In genomic region chr11:67463680-67464410, GRCh38 we compare ENCODE assay signal across 8 cellular contexts. TPM values are rescaled to one million over a fixed set of nuclear protein-coding genes. Genes with fewer than 3 reads are reported as not detected.
DNase-seq lines count a peak whose midpoint lies in the region; ATAC-seq and TF ChIP-seq lines count a peak whose summit lies in the region.

No MANE protein-coding gene starts in this region.

- no CpG with 5 or more reads among the region's 20 CpGs for WGBS in H9 (ENCODE audit: extremely low coverage, insufficient read length, low lambda C conversion rate)
- WGBS in esophagus, 2 donors: 44 to 68% methylated on average over 20 of the region's 20 CpGs

- H2BK5ac ChIP-seq in H9 (ENCODE audit: insufficient read length, low read length): no peak overlapping the region

- H3K56ac ChIP-seq in H9 (ENCODE audit: insufficient read length, low read depth, low read length): no peak overlapping the region

- H3K23ac ChIP-seq in H9 (ENCODE audit: insufficient read length, low read depth, low read length): no peak overlapping the region

- H3K9me3 ChIP-seq in H9 (ENCODE audit: control insufficient read depth, low read depth, low read length) (no peaks in the 10 kb centered on the region), RWPE2 (ENCODE audit: severe bottlenecking) (no peaks in the 10 kb centered on the region), esophagus (ENCODE audit: control insufficient read depth in 2 of 2, insufficient read depth in 1 of 2, low read depth in 1 of 2, low read length in 1 of 2) (no peaks in the 10 kb centered on the region)

- no peak overlapping the region for H3K4ac ChIP-seq in H9 (ENCODE audit: low read depth, low read length)

- H3K27me3 Mint-ChIP-seq in H9 (ENCODE audit: low read depth) (peaks cover 5% of the 10 kb centered on the region), nephron progenitor cell (ENCODE audit: low read depth, poor library complexity) (peaks cover under 1% of the 10 kb centered on the region)

- H2BK20ac ChIP-seq in H9 (ENCODE audit: low read depth, low read length, poor library complexity, severe bottlenecking): no peak overlapping the region

- H3K79me1 ChIP-seq in H9 (ENCODE audit: insufficient read depth, low read depth, low read length, poor library complexity, severe bottlenecking): no peaks in the 10 kb centered on the region

- H2BK120ac ChIP-seq in H9 (ENCODE audit: low read depth, low read length, poor library complexity, severe bottlenecking): no peak overlapping the region

- no peak overlapping the region for H3K9ac ChIP-seq in H9 (ENCODE audit: extremely low read depth, insufficient read length, low read length)

- no peaks in the 10 kb centered on the region; the same call in 1 of the 2 replicates for H3K4me1 ChIP-seq in H9 (ENCODE audit: insufficient read depth, low read length)
- H3K4me1 ChIP-seq in RWPE2 (ENCODE audit: insufficient read depth, poor library complexity, severe bottlenecking): peaks cover 10% of the 10 kb centered on the region
- peaks cover 6 to 25% of the 10 kb centered on the region in 2 donors for H3K4me1 ChIP-seq in esophagus (ENCODE audit: control insufficient read depth in 2 of 2, insufficient read depth in 2 of 2, low read length in 1 of 2)

- no peaks in the 10 kb centered on the region for H3K36me3 ChIP-seq in RWPE2 (ENCODE audit: low read depth)
- H3K36me3 ChIP-seq in esophagus (ENCODE audit: control insufficient read depth in 2 of 2, insufficient read depth in 2 of 2, low read length in 1 of 2): peaks cover 0 to 6% of the 10 kb centered on the region in 2 donors

- no peak overlapping the region for H4K5ac ChIP-seq in H9 (ENCODE audit: insufficient read length, low read depth, low read length)

- no peak overlapping the region for H2AK5ac ChIP-seq in H9 (ENCODE audit: insufficient read length, low read length)

- H4K20me1 ChIP-seq in H9 (ENCODE audit: control insufficient read depth, insufficient read depth, insufficient read length): no peaks in the 10 kb centered on the region

- H3K4me3 Mint-ChIP-seq in H9 (peak overlapping the region; percentile 83 to 86), nephron progenitor cell (peak overlapping the region; percentile 79)

- peaks cover 0 to 4% (median 0%) of the 10 kb centered on the region in 3 experiments; a peak in 2 of 7 replicates for H3K36me3 Mint-ChIP-seq in H9 (ENCODE audit: insufficient read depth in 1 of 3, low read depth in 3 of 3)
- H3K36me3 Mint-ChIP-seq in nephron progenitor cell (ENCODE audit: low read depth): peaks cover 4% of the 10 kb centered on the region

- DNase-seq in H9 (peak; percentile 63), RWPE2 (ENCODE audit: low spot score) (no peak), nephron progenitor cell (no peak), AG08396 (ENCODE audit: low spot score) (no peak), NCI-H1092 (lab: John Stamatoyannopoulos, UW) (no peak), DMS114 treated with DMSO at 0.1 percent for 48 hours (lab: John Stamatoyannopoulos, UW; ENCODE audit: unreplicated experiment) (no peak)

- no peak overlapping the region for H4K91ac ChIP-seq in H9 (ENCODE audit: insufficient read length, low read depth, low read length)

- TF ChIP-seq CTCF in H9 (conservative IDR thresholded peaks at IDR 0.05) (no peak), RWPE2 (IDR thresholded peaks at IDR 0.05; ENCODE audit: poor library complexity, severe bottlenecking) (no peak), nephron progenitor cell (IDR thresholded peaks at IDR 0.05) (no peak)

- H3T11ph ChIP-seq in H9 (ENCODE audit: low read length): no peak overlapping the region

- no peak overlapping the region for H3K27ac ChIP-seq in H9 (ENCODE audit: insufficient read length, low read depth, low read length)
- H3K27ac ChIP-seq in RWPE2 (ENCODE audit: poor library complexity, severe bottlenecking): peak overlapping the region; percentile 76
- H3K27ac ChIP-seq in esophagus (ENCODE audit: low read depth in 2 of 2, low read length in 1 of 2): peak overlapping the region; percentile 92 to 96

- no peak overlapping the region; the same call in 1 of the 2 replicates for H3K14ac ChIP-seq in H9 (ENCODE audit: insufficient read depth, low read length)

- H3K4me2 ChIP-seq in H9 (ENCODE audit: insufficient read depth, insufficient read length, low read length): peak overlapping the region; percentile 49

- H4K8ac ChIP-seq in H9 (replicated peaks; ENCODE audit: insufficient read length, low read depth, low read length): no peak overlapping the region

- H3K27me3 ChIP-seq in H9 (ENCODE audit: insufficient read depth, low read length): no peaks in the 10 kb centered on the region
- H3K27me3 ChIP-seq in RWPE2 (ENCODE audit: insufficient read depth, poor library complexity, severe bottlenecking): no peaks in the 10 kb centered on the region
- no peaks in the 10 kb centered on the region for H3K27me3 ChIP-seq in esophagus (ENCODE audit: control insufficient read depth in 1 of 2, insufficient read depth in 2 of 2, low read length in 2 of 2)

- H3K27ac Mint-ChIP-seq in H9 (no peak overlapping the region), nephron progenitor cell (no peak overlapping the region)

- ATAC-seq in RWPE2 (ENCODE audit: low read depth): peak; percentile 41
- ATAC-seq in GM21717 (IDR thresholded peaks at IDR 0.05; ENCODE audit: unreplicated experiment): no peak

- H3K79me2 ChIP-seq in H9 (ENCODE audit: insufficient read depth, low read length): no peaks in the 10 kb centered on the region

- H2BK15ac ChIP-seq in H9 (ENCODE audit: low read depth, low read length): no peak overlapping the region

- no peaks in the 10 kb centered on the region for H3K9me3 Mint-ChIP-seq in H9
- no peaks in the 10 kb centered on the region for H3K9me3 Mint-ChIP-seq in nephron progenitor cell

- H3K4me3 ChIP-seq in RWPE2 (ENCODE audit: severe bottlenecking) (peak overlapping the region; percentile 51), esophagus (ENCODE audit: low read depth in 1 of 2, low read length in 2 of 2) (peak overlapping the region in 1 of 2 donors; percentile 36)

- H3K4me1 Mint-ChIP-seq in H9 (peaks cover 20 to 25% of the 10 kb centered on the region in 2 experiments), nephron progenitor cell (peaks cover 29% of the 10 kb centered on the region)

- no peak overlapping the region for H3K18ac ChIP-seq in H9 (ENCODE audit: insufficient read length, low read depth, low read length)

- peaks cover 12% of the 10 kb centered on the region for H3K23me2 ChIP-seq in H9 (ENCODE audit: insufficient read length, low read depth, low read length, poor library complexity, severe bottlenecking)

- H2AFZ ChIP-seq in H9 (ENCODE audit: low read length): no peak overlapping the region

- no peak overlapping the region for H2BK12ac ChIP-seq in H9 (ENCODE audit: insufficient read length, low read depth, low read length)

RNA-seq across cellular contexts. Expression of gene TMEM134, which starts 5.2 kb away (rescaled TPM):
- 46.9 and 53.6 TPM in 2 replicates for total RNA-seq in H9 (2021)
- 100 to 1,000 TPM; 154 to 160 TPM for polyA plus RNA-seq in esophagus

RNA-seq across cellular contexts. Expression of gene CABP4, which starts 8.7 kb away (rescaled TPM):
- 0.09 TPM in 1 of 2 replicates, not detected in the other for total RNA-seq in H9 (2021)
- under 1 TPM; 0.14 to 0.39 TPM for polyA plus RNA-seq in esophagus

RNA-seq across cellular contexts. Expression of gene GPR152, which starts 11.3 kb away (rescaled TPM):
- not detected in 2 replicates for total RNA-seq in H9 (2021)
- polyA plus RNA-seq in esophagus: not detected

RNA-seq across cellular contexts. Expression of gene AIP, which starts 19.0 kb away (rescaled TPM):
- total RNA-seq in H9 (2021): 31.9 and 35.6 TPM in 2 replicates
- polyA plus RNA-seq in esophagus: 10 to 100 TPM; 34.1 to 41.5 TPM

RNA-seq across cellular contexts. Expression of gene CORO1B, which starts 20.6 kb away (rescaled TPM):
- 80.9 and 86.4 TPM in 2 replicates for total RNA-seq in H9 (2021)
- polyA plus RNA-seq in esophagus: 100 to 1,000 TPM in 1 of 2 donors, 10 to 100 TPM in 1; 70.7 to 114 TPM
